Comparison of ENCODE assay signal across 8 cellular contexts in genomic region chr7:3922175-3922635, GRCh38.
DNase-seq lines count a peak whose midpoint lies in the region; ATAC-seq and TF ChIP-seq lines count a peak whose summit lies in the region.

No MANE protein-coding gene starts in this region.

- H3K4me1 Mint-ChIP-seq in activated naive CD4-positive, alpha-beta T cell treated with anti-CD3 and anti-CD28 coated beads for 36 hours (ENCODE audit: low read depth) = peaks cover 3% of the 10 kb centered on the region
- H3K4me1 Mint-ChIP-seq in WTC11 = peaks cover 21% of the 10 kb centered on the region
- H3K4me1 Mint-ChIP-seq in activated CD4-positive, alpha-beta T cell treated with anti-CD3 and anti-CD28 coated beads, Interleukin-2, amount 10 ng/mL, durations not matched to agents 7 days and 5 days = peaks cover 6% of the 10 kb centered on the region

- H3K9me3 Mint-ChIP-seq in activated naive CD4-positive, alpha-beta T cell treated with anti-CD3 and anti-CD28 coated beads for 36 hours = no peaks in the 10 kb centered on the region
- peaks cover 0 to 8% of the 10 kb centered on the region in 2 donors for H3K9me3 Mint-ChIP-seq in activated naive CD4-positive, alpha-beta T cell treated with anti-CD3 and anti-CD28 coated beads, Interleukin-2, amount 50 U/mL, for 72 hours
- peaks cover 12% of the 10 kb centered on the region for H3K9me3 Mint-ChIP-seq in WTC11
- peaks cover 3% of the 10 kb centered on the region for H3K9me3 Mint-ChIP-seq in activated CD4-positive, alpha-beta T cell treated with anti-CD3 and anti-CD28 coated beads, Interleukin-2, amount 10 ng/mL, durations not matched to agents 7 days and 5 days

- CTCF ChIA-PET in activated naive CD4-positive, alpha-beta T cell treated with anti-CD3 and anti-CD28 coated beads for 36 hours (lab: Charles Lee) = no interaction called here
- CTCF ChIA-PET in WTC11 (lab: Charles Lee) = interaction anchor here (0.6 to 2.3 kb wide), 8 partner anchors 10 to 181 kb away, joined by 3 to 8 read pairs (median 4); no protein-coding TSS in a partner anchor
- CTCF ChIA-PET in activated CD4-positive, alpha-beta T cell treated with anti-CD3 and anti-CD28 coated beads, Interleukin-2, amount 10 ng/mL, durations not matched to agents 7 days and 5 days (lab: Charles Lee) = no interaction called here

- ATAC-seq in activated naive CD4-positive, alpha-beta T cell treated with anti-CD3 and anti-CD28 coated beads, Interleukin-2, amount 50 U/mL, for 72 hours = no peak
- ATAC-seq in WTC11 (peak; percentile 88), HG03432 (IDR thresholded peaks at IDR 0.05; ENCODE audit: unreplicated experiment) (no peak)

- H3K9me3 ChIP-seq in iPS DF 6.9 (ENCODE audit: control insufficient read depth, insufficient read depth, low read length) = no peaks in the 10 kb centered on the region

- no peak for TF ChIP-seq CTCF in WTC11 (IDR thresholded peaks at IDR 0.05)

- no peak overlapping the region for H3K4me3 ChIP-seq in iPS DF 6.9 (ENCODE audit: low read length)

- intact Hi-C loops in activated naive CD4-positive, alpha-beta T cell treated with anti-CD3 and anti-CD28 coated beads for 36 hours (cut with micrococcal nuclease) = no loop called here

- no peak overlapping the region for H3K4me3 Mint-ChIP-seq in activated naive CD4-positive, alpha-beta T cell treated with anti-CD3 and anti-CD28 coated beads for 36 hours
- H3K4me3 Mint-ChIP-seq in WTC11 = no peak overlapping the region
- H3K4me3 Mint-ChIP-seq in activated CD4-positive, alpha-beta T cell treated with anti-CD3 and anti-CD28 coated beads, Interleukin-2, amount 10 ng/mL, durations not matched to agents 7 days and 5 days = no peak overlapping the region

- peaks cover 5% of the 10 kb centered on the region for H3K27me3 Mint-ChIP-seq in activated naive CD4-positive, alpha-beta T cell treated with anti-CD3 and anti-CD28 coated beads for 36 hours (ENCODE audit: low read depth)
- H3K27me3 Mint-ChIP-seq in WTC11 (ENCODE audit: low read depth) = no peaks in the 10 kb centered on the region
- no peaks in the 10 kb centered on the region for H3K27me3 Mint-ChIP-seq in activated CD4-positive, alpha-beta T cell treated with anti-CD3 and anti-CD28 coated beads, Interleukin-2, amount 10 ng/mL, durations not matched to agents 7 days and 5 days

- no peaks in the 10 kb centered on the region for H3K36me3 ChIP-seq in iPS DF 6.9 (ENCODE audit: control insufficient read depth, insufficient read depth, low read length)

- no peak overlapping the region for H3K27ac Mint-ChIP-seq in activated naive CD4-positive, alpha-beta T cell treated with anti-CD3 and anti-CD28 coated beads for 36 hours
- H3K27ac Mint-ChIP-seq in activated naive CD4-positive, alpha-beta T cell treated with anti-CD3 and anti-CD28 coated beads, Interleukin-2, amount 50 U/mL, for 72 hours = no peak overlapping the region
- peak overlapping the region; percentile 76 for H3K27ac Mint-ChIP-seq in WTC11
- H3K27ac Mint-ChIP-seq in activated CD4-positive, alpha-beta T cell treated with anti-CD3 and anti-CD28 coated beads, Interleukin-2, amount 10 ng/mL, durations not matched to agents 7 days and 5 days = no peak overlapping the region

- H3K4me1 ChIP-seq in iPS DF 6.9 (ENCODE audit: control insufficient read depth, insufficient read depth, low read length) = 0 out of 2 replicates have a peak, but pooled peaks cover 3% of the 10 kb centered on the region

- H3K27ac ChIP-seq in iPS DF 6.9 (ENCODE audit: low read length) = no peak overlapping the region

- POLR2A ChIA-PET in WTC11 (lab: Charles Lee) = interaction anchor here (0.9 kb wide), 1 partner anchor 20 kb away, joined by 3 read pairs; no protein-coding TSS in a partner anchor
- POLR2A ChIA-PET in activated CD4-positive, alpha-beta T cell treated with anti-CD3 and anti-CD28 coated beads, Interleukin-2, amount 10 ng/mL, durations not matched to agents 7 days and 5 days (lab: Charles Lee) = no interaction called here

- no peaks in the 10 kb centered on the region for H3K27me3 ChIP-seq in iPS DF 6.9 (ENCODE audit: control insufficient read depth, insufficient read depth, low read length)

- WGBS in iPS DF 6.9 (ENCODE audit: insufficient coverage, insufficient read length) = no CpG with 5 or more reads among the region's 10 CpGs

- H3K36me3 Mint-ChIP-seq in activated naive CD4-positive, alpha-beta T cell treated with anti-CD3 and anti-CD28 coated beads for 36 hours (ENCODE audit: low read depth) = no peaks in the 10 kb centered on the region
- H3K36me3 Mint-ChIP-seq in activated naive CD4-positive, alpha-beta T cell treated with anti-CD3 and anti-CD28 coated beads, Interleukin-2, amount 50 U/mL, for 72 hours = peaks cover 0 to 12% of the 10 kb centered on the region in 2 donors
- peaks cover 3% of the 10 kb centered on the region for H3K36me3 Mint-ChIP-seq in WTC11
- no peaks in the 10 kb centered on the region for H3K36me3 Mint-ChIP-seq in activated CD4-positive, alpha-beta T cell treated with anti-CD3 and anti-CD28 coated beads, Interleukin-2, amount 10 ng/mL, durations not matched to agents 7 days and 5 days (ENCODE audit: low read depth)

- peak; percentile 8 for DNase-seq in activated naive CD4-positive, alpha-beta T cell treated with anti-CD3 and anti-CD28 coated beads for 36 hours
- no peak for DNase-seq in activated naive CD4-positive, alpha-beta T cell treated with anti-CD3 and anti-CD28 coated beads, Interleukin-2, amount 50 U/mL, for 72 hours (ENCODE audit: low spot score in 2 of 2)
- DNase-seq in WTC11 (ENCODE audit: low spot score) = peak; percentile 50
- peak; percentile 71 for DNase-seq in iPS DF 6.9 (ENCODE audit: low read depth, low spot score)
- peak; percentile 75 for DNase-seq in superior temporal gyrus (ENCODE audit: extremely low spot score)
- no peak for DNase-seq in activated effector memory CD4-positive, alpha-beta T cell treated with Interleukin-2 at 50 U/mL for 16 hours
- DNase-seq in activated CD4-positive, alpha-beta T cell treated with anti-CD3 and anti-CD28 coated beads, Interleukin-2, amount 10 ng/mL, durations not matched to agents 7 days and 5 days = no peak

TF ChIP-seq in WTC11, 78 proteins besides CTCF, POLR2A, EP300 and RAD21:
- TF ChIP-seq RELA (CRISPR knock-in tag; IDR thresholded peaks at IDR 0.05; ENCODE audit: borderline replicate concordance) = no peak
- TF ChIP-seq, protein P1, sequence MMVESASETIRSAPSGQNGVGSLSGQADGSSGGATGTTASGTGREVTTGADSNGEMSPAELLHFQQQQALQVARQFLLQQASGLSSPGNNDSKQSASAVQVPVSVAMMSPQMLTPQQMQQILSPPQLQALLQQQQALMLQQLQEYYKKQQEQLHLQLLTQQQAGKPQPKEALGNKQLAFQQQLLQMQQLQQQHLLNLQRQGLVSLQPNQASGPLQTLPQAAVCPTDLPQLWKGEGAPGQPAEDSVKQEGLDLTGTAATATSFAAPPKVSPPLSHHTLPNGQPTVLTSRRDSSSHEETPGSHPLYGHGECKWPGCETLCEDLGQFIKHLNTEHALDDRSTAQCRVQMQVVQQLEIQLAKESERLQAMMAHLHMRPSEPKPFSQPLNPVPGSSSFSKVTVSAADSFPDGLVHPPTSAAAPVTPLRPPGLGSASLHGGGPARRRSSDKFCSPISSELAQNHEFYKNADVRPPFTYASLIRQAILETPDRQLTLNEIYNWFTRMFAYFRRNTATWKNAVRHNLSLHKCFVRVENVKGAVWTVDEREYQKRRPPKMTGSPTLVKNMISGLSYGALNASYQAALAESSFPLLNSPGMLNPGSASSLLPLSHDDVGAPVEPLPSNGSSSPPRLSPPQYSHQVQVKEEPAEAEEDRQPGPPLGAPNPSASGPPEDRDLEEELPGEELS (CRISPR knock-in tag; IDR thresholded peaks at IDR 0.05) = no peak
- TF ChIP-seq NFE2L1 (CRISPR knock-in tag; IDR thresholded peaks at IDR 0.05) = peak; percentile 95

Comparison
In these comparisons a context has a peak if more than half of its experiments do, and no peak if none do; other contexts are left out.
1. DNase-seq: peak in activated naive CD4-positive, alpha-beta T cell treated with anti-CD3 and anti-CD28 coated beads for 36 hours (single experiment), WTC11 (single experiment), iPS DF 6.9 (single experiment) and superior temporal gyrus (single experiment); none in activated naive CD4-positive, alpha-beta T cell treated with anti-CD3 and anti-CD28 coated beads, Interleukin-2, amount 50 U/mL, for 72 hours (0 of 2), activated effector memory CD4-positive, alpha-beta T cell treated with Interleukin-2 at 50 U/mL for 16 hours (single experiment) and activated CD4-positive, alpha-beta T cell treated with anti-CD3 and anti-CD28 coated beads, Interleukin-2, amount 10 ng/mL, durations not matched to agents 7 days and 5 days (single experiment).